In genomic region chr16:29900888-29901606, GRCh38 we compare ENCODE assay signal across 8 cellular contexts. TPM values are rescaled to one million over a fixed set of nuclear protein-coding genes. Genes with fewer than 3 reads are reported as not detected.
DNase-seq lines count a peak whose midpoint lies in the region; ATAC-seq and TF ChIP-seq lines count a peak whose summit lies in the region.

No MANE protein-coding gene starts in this region.

- no peak for ATAC-seq in heart left ventricle
- no peak for ATAC-seq in left ventricle myocardium superior
- ATAC-seq in upper lobe of right lung = no peak
- no peak for ATAC-seq in GM18498 (IDR thresholded peaks at IDR 0.05; ENCODE audit: unreplicated experiment)

- H3K27me3 ChIP-seq in heart left ventricle = peaks cover 6 to 30% (median 19%) of the 10 kb centered on the region in 9 donors
- H3K27me3 ChIP-seq in layer of hippocampus (ENCODE audit: control insufficient read depth, insufficient read depth, low read length) = no peaks in the 10 kb centered on the region
- peaks cover 19% of the 10 kb centered on the region for H3K27me3 ChIP-seq in upper lobe of right lung

- intact Hi-C loops in heart left ventricle (cut with DNase I) = loop anchor here in 1 of 10 donors (1.0 kb wide), 1 partner anchor 25 kb away; the partner anchor contains the start of gene KCTD13
- intact Hi-C loops in left ventricle myocardium superior (cut with micrococcal nuclease) = no loop called here
- intact Hi-C loops in upper lobe of right lung (cut with DNase I) = no loop called here

- H3K9me3 ChIP-seq in heart left ventricle (no peaks in the 10 kb centered on the region), upper lobe of right lung (no peaks in the 10 kb centered on the region)

- no peak for DNase-seq in heart left ventricle
- DNase-seq in left ventricle myocardium superior = no peak
- no peak for DNase-seq in upper lobe of right lung
- DNase-seq in central memory CD4-positive, alpha-beta T cell = no peak
- no peak for DNase-seq in NCI-H2196 (lab: John Stamatoyannopoulos, UW; ENCODE audit: unreplicated experiment)

- H3K27ac ChIP-seq in heart left ventricle = no peak overlapping the region
- H3K27ac ChIP-seq in angular gyrus (ENCODE audit: low read depth, low read length) = peak overlapping the region; percentile 97
- H3K27ac ChIP-seq in layer of hippocampus (ENCODE audit: low read depth, low read length) = peak overlapping the region; percentile 94
- H3K27ac ChIP-seq in upper lobe of right lung = no peak overlapping the region

- TF ChIP-seq CTCF in heart left ventricle (IDR thresholded peaks at IDR 0.05) (no peak), upper lobe of right lung (IDR thresholded peaks at IDR 0.05) (no peak)

- TF ChIP-seq POLR2A in heart left ventricle (IDR thresholded peaks at IDR 0.05) = no peak

- 44 to 56% (median 47%) methylated on average over 23 to 31 of the region's 31 CpGs for WGBS in heart left ventricle, 4 donors

- peaks cover 0 to 23% (median 7%) of the 10 kb centered on the region in 12 donors for H3K4me1 ChIP-seq in heart left ventricle
- no peaks in the 10 kb centered on the region for H3K4me1 ChIP-seq in upper lobe of right lung

- H3K36me3 ChIP-seq in heart left ventricle (no peaks in the 10 kb centered on the region), upper lobe of right lung (no peaks in the 10 kb centered on the region)

- peak overlapping the region in 10 of 12 donors; percentile 38 to 77 (median 64) for H3K4me3 ChIP-seq in heart left ventricle
- H3K4me3 ChIP-seq in upper lobe of right lung = peak overlapping the region; percentile 65

RNA-seq across cellular contexts. Expression of gene ASPHD1, which starts 0.8 kb away (rescaled TPM):
- total RNA-seq in heart left ventricle (1 to 10 TPM in 2 of 9 donors, under 1 TPM in 4, not detected in 3; 0.20 to 5.3 (median 0.65) TPM), left ventricle myocardium superior (0.37 TPM), upper lobe of right lung (4.4 TPM)
- under 1 TPM in 1 of 2 donors, not detected in 1; 0.54 TPM for polyA plus RNA-seq in heart left ventricle

RNA-seq across cellular contexts. Expression of gene SEZ6L2, which starts 1.7 kb away (rescaled TPM):
- 1 to 10 TPM in 5 of 9 donors, under 1 TPM in 3, not detected in 1; 0.16 to 8.9 (median 1.4) TPM for total RNA-seq in heart left ventricle
- under 1 TPM; 0.15 to 0.51 TPM for polyA plus RNA-seq in heart left ventricle
- 0.22 TPM for total RNA-seq in left ventricle myocardium superior
- 11.9 TPM for total RNA-seq in upper lobe of right lung

RNA-seq across cellular contexts. Expression of gene KCTD13, which starts 25.0 kb away (rescaled TPM):
- total RNA-seq in heart left ventricle (1 to 10 TPM; 3.6 to 9.1 (median 7.2) TPM), left ventricle myocardium superior (5.5 TPM), upper lobe of right lung (23.5 TPM)
- polyA plus RNA-seq in heart left ventricle = 1 to 10 TPM; 3.6 to 5.0 TPM

RNA-seq across cellular contexts. Expression of gene CDIPT, which starts 38.0 kb away (rescaled TPM):
- total RNA-seq in heart left ventricle = 100 to 1,000 TPM in 2 of 9 donors, 10 to 100 TPM in 7; 57.5 to 143 (median 76.3) TPM
- 100 to 1,000 TPM in 1 of 2 donors, 10 to 100 TPM in 1; 64.2 to 106 TPM for polyA plus RNA-seq in heart left ventricle
- 65.8 TPM for total RNA-seq in left ventricle myocardium superior
- 83.2 TPM for total RNA-seq in upper lobe of right lung

Comparison
In these comparisons a context has a peak if more than half of its experiments do, and no peak if none do; other contexts are left out.
1. H3K27ac ChIP-seq: peak in angular gyrus (single experiment) and layer of hippocampus (single experiment); none in heart left ventricle (0 of 12) and upper lobe of right lung (single experiment).